8 cellular contexts compared by ENCODE assay signal in the genomic region with DNA sequence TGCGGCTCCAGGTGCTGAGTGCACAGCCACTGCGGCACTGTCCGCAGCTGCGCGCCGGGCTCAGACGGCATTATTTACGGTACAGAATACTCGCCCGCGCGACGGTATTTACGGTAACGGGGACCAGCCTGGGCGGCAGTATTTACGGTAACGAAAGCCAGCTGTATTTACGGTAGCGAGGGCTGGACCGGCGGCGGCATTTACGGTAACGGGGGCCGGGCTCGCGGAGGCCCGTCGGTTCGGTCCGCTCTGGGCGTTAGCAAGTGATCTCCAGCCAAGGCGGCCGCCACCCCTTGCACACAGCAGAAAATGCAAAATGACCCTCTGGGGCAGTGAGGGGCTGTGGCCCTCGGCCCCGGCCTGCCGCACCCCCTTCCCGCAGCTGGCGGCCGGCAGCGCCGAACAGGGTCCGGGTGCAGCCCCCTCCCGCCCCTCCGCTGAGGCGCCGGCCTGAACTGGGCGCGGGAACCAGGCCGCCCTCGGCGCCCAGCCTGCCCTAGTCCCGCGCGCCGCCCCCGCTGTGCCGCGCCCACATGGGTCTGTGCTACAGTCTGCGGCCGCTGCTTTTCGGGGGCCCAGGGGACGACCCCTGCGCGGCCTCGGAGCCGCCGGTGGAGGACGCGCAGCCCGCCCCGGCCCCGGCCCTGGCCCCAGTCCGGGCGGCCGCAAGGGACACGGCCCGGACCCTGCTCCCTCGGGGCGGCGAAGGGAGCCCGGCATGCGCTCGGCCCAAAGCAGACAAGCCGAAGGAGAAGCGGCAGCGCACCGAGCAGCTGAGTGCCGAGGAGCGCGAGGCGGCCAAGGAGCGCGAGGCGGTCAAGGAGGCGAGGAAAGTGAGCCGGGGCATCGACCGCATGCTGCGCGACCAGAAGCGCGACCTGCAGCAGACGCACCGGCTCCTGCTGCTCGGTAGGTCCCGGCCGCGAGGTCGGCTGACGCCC. TPM values are rescaled to one million over a fixed set of nuclear protein-coding genes. Genes with fewer than 3 reads are reported as not detected.
DNase-seq lines count a peak whose midpoint lies in the region; ATAC-seq and TF ChIP-seq lines count a peak whose summit lies in the region.

A gene (plus strand): TSS at position 234 of the 941 bp plus-strand sequence. CDS start 300 bp downstream, at position 534.

- intact Hi-C loops in dorsolateral prefrontal cortex (cut with DNase I) (no loop called here), left lung (cut with DNase I) (no loop called here)

- no peaks in the 10 kb centered on the region for H3K36me3 Mint-ChIP-seq in HFFc6 (ENCODE audit: low read depth)

- no peak within 1 kb of the TSS for H3K27ac Mint-ChIP-seq in HFFc6

- H3K9me3 ChIP-seq in left lung: no peaks in the 10 kb centered on the region

- peak within 1 kb of the TSS in 21 of 59 donors; percentile 6 to 77 (median 38) for H3K27ac ChIP-seq in dorsolateral prefrontal cortex
- H3K27ac ChIP-seq in left lung: peak within 1 kb of the TSS in 1 of 2 donors; percentile 21

- H3K36me3 ChIP-seq in left lung: no peaks in the 10 kb centered on the region

- no peaks in the 10 kb centered on the region for H3K9me3 Mint-ChIP-seq in HFFc6

- H3K27me3 ChIP-seq in dorsolateral prefrontal cortex: peaks cover 0 to 57% (median 18%) of the 10 kb centered on the region in 45 donors
- H3K27me3 ChIP-seq in left lung: peaks cover 12 to 65% of the 10 kb centered on the region in 2 donors

- H3K4me1 ChIP-seq in left lung: peaks cover 0 to 18% of the 10 kb centered on the region in 2 donors

- H3K4me3 ChIP-seq in dorsolateral prefrontal cortex: peak within 1 kb of the TSS; percentile 43 to 82 (median 63)
- H3K4me3 ChIP-seq in left lung: peak within 1 kb of the TSS; percentile 37 to 52

- DNase-seq in EH (ENCODE audit: low read depth): peak; percentile 63
- DNase-seq in HFFc6: peak; percentile 70
- peak; percentile 30 for DNase-seq in NCI-H2029 treated with DMSO at 0.1 percent for 48 hours (lab: John Stamatoyannopoulos, UW)
- DNase-seq in activated CD4-positive, alpha-beta T cell treated with anti-CD3 and anti-CD28 coated beads for 48 hours: peak; percentile 80
- peak; percentile 36 to 82 (median 68) for DNase-seq in dorsolateral prefrontal cortex
- peak; percentile 72 to 89 for DNase-seq in left lung
- peak; percentile 66 for DNase-seq in stimulated activated CD4-positive, alpha-beta T cell treated with anti-CD3 and anti-CD28 coated beads, Interleukin-1b, Interleukin-23, amount 100 ng/mL, for 48 hours

- TF ChIP-seq CTCF in HFFc6 (IDR thresholded peaks at IDR 0.05) (no peak), dorsolateral prefrontal cortex (IDR thresholded peaks at IDR 0.05 in 54 of 56, conservative IDR thresholded peaks at IDR 0.05 in 2 of 56; ENCODE audit: low read depth in 1 of 56, partially characterized antibody in 56 of 56) (peak in 3 of 56 donors; percentile 14 to 29 (median 22)), left lung (IDR thresholded peaks at IDR 0.05) (no peak)

- peak within 1 kb of the TSS; percentile 57 for H3K4me3 Mint-ChIP-seq in HFFc6

- ATAC-seq in left lung (peak; percentile 99), HG03025 (IDR thresholded peaks at IDR 0.05; ENCODE audit: low FRiP score, unreplicated experiment) (no peak)

- peaks cover 16% of the 10 kb centered on the region for H3K27me3 Mint-ChIP-seq in HFFc6 (ENCODE audit: insufficient read depth)

- peaks cover 6% of the 10 kb centered on the region; the same call in 1 of the 2 replicates for H3K4me1 Mint-ChIP-seq in HFFc6 (ENCODE audit: low read depth)

RNA-seq across cellular contexts. Expression of the gene that starts here (rescaled TPM):
- under 1 TPM; 0.09 to 0.21 (median 0.17) TPM for total RNA-seq in HFFc6 (2021; fragmentation: NEBNext Ultra II Directional; extraction: Animal tissue kit (Norgen Biotek cat#: 25700))
- 10 to 100 TPM in 119 of 120 experiments, 1 to 10 TPM in 1; 9.4 to 88.3 (median 37.0) TPM for total RNA-seq in dorsolateral prefrontal cortex
- 1 to 10 TPM; 1.8 to 5.7 TPM for total RNA-seq in left lung

Comparison
In these comparisons a context has a peak if more than half of its experiments do, and no peak if none do; other contexts are left out.
1. Peak in DNase-seq in HFFc6; RNA of the gene not detected or under 1 TPM.
2. DNase-seq: peak in every context shown above with its lines; median percentile 80 in left lung; 80 in activated CD4-positive, alpha-beta T cell treated with anti-CD3 and anti-CD28 coated beads for 48 hours; 70 in HFFc6; 68 in dorsolateral prefrontal cortex; 66 in stimulated activated CD4-positive, alpha-beta T cell treated with anti-CD3 and anti-CD28 coated beads, Interleukin-1b, Interleukin-23, amount 100 ng/mL, for 48 hours; 63 in EH; 30 in NCI-H2029 treated with DMSO at 0.1 percent for 48 hours.